In the genomic region with DNA sequence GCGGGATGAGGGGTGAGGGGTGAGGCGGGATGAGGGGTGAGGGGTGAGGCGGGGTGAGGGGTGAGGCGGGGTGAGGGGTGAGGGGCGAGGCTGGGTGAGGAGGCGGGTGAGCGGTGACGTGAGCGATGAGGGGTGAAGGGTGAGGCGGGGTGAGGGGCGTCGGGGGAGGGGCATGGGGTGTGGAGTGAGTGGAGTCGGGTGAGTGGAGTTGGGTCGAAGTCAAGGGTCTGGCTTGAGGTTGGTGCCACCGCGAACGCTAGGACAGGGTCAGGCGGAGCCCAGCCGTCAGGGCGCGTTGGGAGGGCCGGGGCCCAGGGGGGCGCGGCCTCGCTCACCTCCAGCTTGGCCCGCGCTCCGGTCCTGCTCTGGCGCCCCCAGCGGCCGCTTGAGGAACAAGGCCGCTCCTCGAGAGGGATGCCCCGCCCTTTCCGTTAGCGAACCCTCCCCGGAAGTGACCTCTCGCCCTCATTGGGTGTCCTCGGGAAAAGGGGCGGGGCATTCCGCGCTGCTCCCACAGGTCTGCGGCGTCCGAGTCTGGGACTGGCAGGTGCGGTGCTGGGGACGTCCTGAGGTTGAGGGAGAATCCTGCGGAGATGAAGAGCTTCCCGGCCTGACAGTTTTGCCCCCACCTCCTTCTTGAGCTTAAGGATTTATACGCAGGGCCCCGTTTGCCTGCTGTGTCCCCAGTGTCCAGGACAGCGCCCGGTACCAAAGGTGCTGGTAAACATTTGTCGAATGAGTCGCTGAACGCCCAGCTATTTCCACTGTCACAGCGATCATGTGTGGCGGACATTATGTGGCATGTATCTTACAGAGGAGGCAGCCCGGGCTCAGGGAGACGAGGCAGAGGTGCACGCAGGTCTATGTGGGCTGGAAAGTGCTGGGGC, we compare ENCODE assay signal across 8 cellular contexts. TPM values are rescaled to one million over a fixed set of nuclear protein-coding genes. Genes with fewer than 3 reads are reported as not detected.
DNase-seq lines count a peak whose midpoint lies in the region; TF ChIP-seq lines count a peak whose summit lies in the region.

A gene with protein sequence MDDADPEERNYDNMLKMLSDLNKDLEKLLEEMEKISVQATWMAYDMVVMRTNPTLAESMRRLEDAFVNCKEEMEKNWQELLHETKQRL (minus strand): TSS at position 397 of the 887 bp plus-strand sequence. CDS start 6,514 bp downstream, outside the sequence.

- peak in 2 of 4 donors; percentile 55 to 86 for TF ChIP-seq POLR2A in stomach (IDR thresholded peaks at IDR 0.05)

- H3K27me3 ChIP-seq in neural cell (ENCODE audit: insufficient read depth, low read depth, low read length) (no peaks in the 10 kb centered on the region), stomach (no peaks in the 10 kb centered on the region)

- H3K9me3 ChIP-seq in neural cell (ENCODE audit: low read length) (no peaks in the 10 kb centered on the region), stomach (no peaks in the 10 kb centered on the region)

- TF ChIP-seq CTCF in RWPE1 (conservative IDR thresholded peaks at IDR 0.05; ENCODE audit: low read depth) (peak; percentile 89), neural cell (IDR thresholded peaks at IDR 0.05; ENCODE audit: poor library complexity, severe bottlenecking) (peak; percentile 98), stomach (IDR thresholded peaks at IDR 0.05) (peak in 6 of 7 experiments; percentile 48 to 98 (median 94))

- H3F3A ChIP-seq in neural cell (ENCODE audit: insufficient read depth, low read length, poor library complexity, severe bottlenecking): no peaks in the 10 kb centered on the region

- peak within 1 kb of the TSS; percentile 32 for H2AFZ ChIP-seq in neural cell (ENCODE audit: low read depth, low read length)

- POLR2A ChIA-PET in RWPE1 (lab: Yijun Ruan, JAX; ENCODE audit: low non-redundant PET): interaction anchor here (0.5 to 1.6 kb wide), 8 partner anchors 23 to 55 kb away, joined by 3 to 12 read pairs (median 4); a partner anchor contains a TSS

- no peaks in the 10 kb centered on the region for H3K79me2 ChIP-seq in neural cell (replicated peaks; ENCODE audit: insufficient read depth, low read length)

- DNase-seq in ELR (ENCODE audit: low read depth) (peak; percentile 96), H4 (ENCODE audit: low spot score) (peak; percentile 88), LoVo (ENCODE audit: low spot score) (peak; percentile 98), RWPE1 (ENCODE audit: low spot score) (peak; percentile 85), fibroblast of the conjunctiva (ENCODE audit: low read depth) (peak; percentile 79), stomach (peak; percentile 99)
- peak; percentile 95 for DNase-seq in activated effector memory CD4-positive, alpha-beta T cell treated with Interleukin-2 at 50 U/mL for 16 hours

- TF ChIP-seq RAD21 in neural cell (conservative IDR thresholded peaks at IDR 0.05): peak; percentile 60

- H3K4me3 ChIP-seq in neural cell (ENCODE audit: low read length) (peak within 1 kb of the TSS; percentile 70), stomach (peak within 1 kb of the TSS; percentile 52 to 69 (median 62))

- H3K4me1 ChIP-seq in stomach: peaks cover 8 to 18% (median 16%) of the 10 kb centered on the region in 4 donors

- CTCF ChIA-PET in RWPE1 (lab: Yijun Ruan, JAX): interaction anchor here (0.6 to 1.7 kb wide), 12 partner anchors 8 to 43 kb away, joined by 3 to 10 read pairs (median 4); a partner anchor contains a TSS

- WGBS in stomach, 5 donors: 1 to 8% (median 2%) methylated on average over 31 to 56 of the region's 61 CpGs

- H3K27ac ChIP-seq in RWPE1 (peak within 1 kb of the TSS; percentile 59), neural cell (ENCODE audit: low read length) (peak within 1 kb of the TSS; percentile 74), stomach (peak within 1 kb of the TSS; percentile 78 to 94 (median 86))

- H3K4me2 ChIP-seq in neural cell (ENCODE audit: low read length): peak within 1 kb of the TSS; percentile 72

- peak within 1 kb of the TSS; percentile 74 for H3K9ac ChIP-seq in neural cell (ENCODE audit: low read length)

- no peaks in the 10 kb centered on the region for H3K9me2 ChIP-seq in neural cell (ENCODE audit: insufficient read depth, low read length)

- H4K20me1 ChIP-seq in neural cell (ENCODE audit: insufficient read depth): no peaks in the 10 kb centered on the region

- H3K36me3 ChIP-seq in neural cell (ENCODE audit: insufficient read depth, low read length) (peaks cover 3% of the 10 kb centered on the region), stomach (no peaks in the 10 kb centered on the region)

- intact Hi-C loops in stomach (cut with DNase I; ENCODE audit: low total_unique reads): no loop called here

- TF ChIP-seq EP300 in neural cell (conservative IDR thresholded peaks at IDR 0.05; ENCODE audit: poor library complexity, severe bottlenecking): peak; percentile 47
- TF ChIP-seq EP300 in stomach (IDR thresholded peaks at IDR 0.05): no peak

TF ChIP-seq in neural cell, 6 proteins besides CTCF, POLR2A, EP300 and RAD21:
- TF ChIP-seq EZH2 (IDR thresholded peaks at IDR 0.05; ENCODE audit: borderline replicate concordance, insufficient read depth, low read length, poor library complexity, severe bottlenecking) (no peak), SMC3 (conservative IDR thresholded peaks at IDR 0.05; ENCODE audit: poor library complexity) (peak; percentile 52), MXI1 (conservative IDR thresholded peaks at IDR 0.05; ENCODE audit: poor library complexity, severe bottlenecking) (peak; percentile 79), TAF1 (IDR thresholded peaks at IDR 0.05; ENCODE audit: low read depth) (no peak), POLR2AphosphoS5 (IDR thresholded peaks at IDR 0.05) (peak; percentile 86)
- TF ChIP-seq, protein P1, sequence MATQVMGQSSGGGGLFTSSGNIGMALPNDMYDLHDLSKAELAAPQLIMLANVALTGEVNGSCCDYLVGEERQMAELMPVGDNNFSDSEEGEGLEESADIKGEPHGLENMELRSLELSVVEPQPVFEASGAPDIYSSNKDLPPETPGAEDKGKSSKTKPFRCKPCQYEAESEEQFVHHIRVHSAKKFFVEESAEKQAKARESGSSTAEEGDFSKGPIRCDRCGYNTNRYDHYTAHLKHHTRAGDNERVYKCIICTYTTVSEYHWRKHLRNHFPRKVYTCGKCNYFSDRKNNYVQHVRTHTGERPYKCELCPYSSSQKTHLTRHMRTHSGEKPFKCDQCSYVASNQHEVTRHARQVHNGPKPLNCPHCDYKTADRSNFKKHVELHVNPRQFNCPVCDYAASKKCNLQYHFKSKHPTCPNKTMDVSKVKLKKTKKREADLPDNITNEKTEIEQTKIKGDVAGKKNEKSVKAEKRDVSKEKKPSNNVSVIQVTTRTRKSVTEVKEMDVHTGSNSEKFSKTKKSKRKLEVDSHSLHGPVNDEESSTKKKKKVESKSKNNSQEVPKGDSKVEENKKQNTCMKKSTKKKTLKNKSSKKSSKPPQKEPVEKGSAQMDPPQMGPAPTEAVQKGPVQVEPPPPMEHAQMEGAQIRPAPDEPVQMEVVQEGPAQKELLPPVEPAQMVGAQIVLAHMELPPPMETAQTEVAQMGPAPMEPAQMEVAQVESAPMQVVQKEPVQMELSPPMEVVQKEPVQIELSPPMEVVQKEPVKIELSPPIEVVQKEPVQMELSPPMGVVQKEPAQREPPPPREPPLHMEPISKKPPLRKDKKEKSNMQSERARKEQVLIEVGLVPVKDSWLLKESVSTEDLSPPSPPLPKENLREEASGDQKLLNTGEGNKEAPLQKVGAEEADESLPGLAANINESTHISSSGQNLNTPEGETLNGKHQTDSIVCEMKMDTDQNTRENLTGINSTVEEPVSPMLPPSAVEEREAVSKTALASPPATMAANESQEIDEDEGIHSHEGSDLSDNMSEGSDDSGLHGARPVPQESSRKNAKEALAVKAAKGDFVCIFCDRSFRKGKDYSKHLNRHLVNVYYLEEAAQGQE (IDR thresholded peaks at IDR 0.05; ENCODE audit: borderline replicate concordance): no peak

RNA-seq across cellular contexts. Expression of the gene that starts here (rescaled TPM):
- total RNA-seq in H4 (2014; rRNA removed; shearing (Covaris generic)): not detected in 2 replicates
- polyA plus RNA-seq in neural cell: not detected in 2 replicates
- not detected in 2 replicates for polyA minus RNA-seq in neural cell
- not detected for total RNA-seq in stomach
- polyA plus RNA-seq in stomach: 1 to 10 TPM in 1 of 3 donors, under 1 TPM in 1, not detected in 1; 0.80 to 1.9 TPM

Comparison
In these comparisons a context has a peak if more than half of its experiments do, and no peak if none do; other contexts are left out.
1. Peak in every context shown above with its lines: DNase-seq, H3K4me3 ChIP-seq and H3K27ac ChIP-seq.
2. Peak in DNase-seq in H4; RNA of the gene not detected or under 1 TPM.